Comparison of ENCODE assay signal across 8 cellular contexts in genomic region chr10:103918053-103918846, GRCh38. TPM values are rescaled to one million over a fixed set of nuclear protein-coding genes. Genes with fewer than 3 reads are reported as not detected.
DNase-seq lines count a peak whose midpoint lies in the region; ATAC-seq and TF ChIP-seq lines count a peak whose summit lies in the region.

Gene STN1 (minus strand): TSS chr10:103918184. CDS start chr10:103917594, 590 bp downstream.

- peak within 1 kb of the TSS; percentile 95 for H3K56ac ChIP-seq in IMR-90 (ENCODE audit: extremely low read depth, insufficient read depth, low read length)

- H3K36me3 ChIP-seq in IMR-90 (ENCODE audit: control insufficient read depth, insufficient read depth, low read length): no peaks in the 10 kb centered on the region

- in situ Hi-C loops in IMR-90 (cut with MboI; ENCODE audit: low sequenced_read_pairs): no loop called here

- peak within 1 kb of the TSS; percentile 92 for H3K4ac ChIP-seq in IMR-90 (ENCODE audit: low read depth, low read length)

- dilution Hi-C loops in IMR-90 (cut with HindIII; ENCODE audit: low sequenced_read_pairs, unreplicated experiment): no loop called here

- no peaks in the 10 kb centered on the region for H3K9me3 ChIP-seq in IMR-90 (ENCODE audit: control insufficient read depth, insufficient read depth, low read length)

- WGBS in IMR-90 (ENCODE audit: extremely low coverage in 2 of 2, insufficient read length in 1 of 2), 2 experiments: 0% methylated on average over 4 of the region's 53 CpGs; no CpG with 5 or more reads in 1 of the 2 experiments

- H2BK120ac ChIP-seq in IMR-90 (ENCODE audit: low read depth, low read length): peak within 1 kb of the TSS; percentile 53

- H4K20me1 ChIP-seq in IMR-90 (ENCODE audit: insufficient read depth, low read length): no peaks in the 10 kb centered on the region

- ATAC-seq in GM21528 (IDR thresholded peaks at IDR 0.05; ENCODE audit: low FRiP score, unreplicated experiment): peak; percentile 94
- peak; percentile 97 for ATAC-seq in IMR-90 (ENCODE audit: low read depth)

- peak within 1 kb of the TSS; percentile 73 for H3K23ac ChIP-seq in IMR-90 (ENCODE audit: low read depth, low read length)

- H4K8ac ChIP-seq in IMR-90 (ENCODE audit: low read depth in 2 of 2, low read length in 2 of 2): peak within 1 kb of the TSS; percentile 91 to 92

- H2AK5ac ChIP-seq in IMR-90 (ENCODE audit: low read depth, low read length): peak within 1 kb of the TSS; percentile 86

- peak within 1 kb of the TSS; percentile 93 for H2AFZ ChIP-seq in IMR-90 (replicated peaks; ENCODE audit: low read length, poor library complexity)

- CTCF ChIA-PET in IMR-90 (lab: Yijun Ruan, JAX): no interaction called here

- peak within 1 kb of the TSS; percentile 38; the same call in 2 of the 3 replicates for H2BK15ac ChIP-seq in IMR-90 (ENCODE audit: low read depth, low read length)

- peak within 1 kb of the TSS; percentile 92 for H2BK5ac ChIP-seq in IMR-90 (ENCODE audit: low read depth, low read length, poor library complexity, severe bottlenecking)

- TF ChIP-seq CTCF in IMR-90 (conservative IDR thresholded peaks at IDR 0.05; ENCODE audit: low read depth, low read length): 0 out of 2 replicates have a peak, but pooled peaks have one; percentile 13

- peak within 1 kb of the TSS; percentile 91 for H3K18ac ChIP-seq in IMR-90 (ENCODE audit: low read depth, low read length)

- peaks cover 6% of the 10 kb centered on the region for H3K4me1 ChIP-seq in IMR-90 (ENCODE audit: control insufficient read depth, insufficient read depth, low read length)

- DNase-seq in DMS 273 treated with DMSO at 0.1 percent for 48 hours (lab: John Stamatoyannopoulos, UW): peak; percentile 93
- peak; percentile 96 for DNase-seq in IMR-90
- DNase-seq in OCI-M1 (lab: John Stamatoyannopoulos, UW): peak; percentile 99
- peak; percentile 86 for DNase-seq in activated T-cell treated with anti-CD3 and anti-CD28 coated beads for 4 hours
- DNase-seq in epithelial cell of prostate (ENCODE audit: low read depth, low spot score): peak; percentile 79
- peak; percentile 97 for DNase-seq in mucosa of gallbladder (ENCODE audit: low spot score)
- DNase-seq in stimulated activated CD8-positive, alpha-beta memory T cell treated with anti-CD3 and anti-CD28 coated beads, Interleukin-4, amount 100 ng/mL, for 4 hours (ENCODE audit: low read depth in 2 of 2, low spot score in 1 of 2): peak; percentile 85 to 94

- peak within 1 kb of the TSS; percentile 78 for H4K91ac ChIP-seq in IMR-90 (ENCODE audit: insufficient read depth, low read depth, low read length)

- H3K14ac ChIP-seq in IMR-90 (replicated peaks; ENCODE audit: low read depth, low read length): peak within 1 kb of the TSS; percentile 80

- H3K4me2 ChIP-seq in IMR-90 (ENCODE audit: low read depth, low read length): peak within 1 kb of the TSS; percentile 95

- no TSS peak for BruUV-seq in IMR-90 (replicated peaks; lab: Mats Ljungman, UMichigan)

- peaks cover 19 to 26% of the 10 kb centered on the region in 2 experiments for H3K79me1 ChIP-seq in IMR-90 (ENCODE audit: low read depth in 1 of 2, low read length in 2 of 2)

- H3K27me3 ChIP-seq in IMR-90 (ENCODE audit: control insufficient read depth, insufficient read depth, low read length): no peaks in the 10 kb centered on the region

- no peak for TF ChIP-seq RAD21 in IMR-90 (IDR thresholded peaks at IDR 0.05; ENCODE audit: low read length)

- POLR2A ChIA-PET in IMR-90 (lab: Charles Lee; ENCODE audit: unreplicated experiment): interaction anchor here (0.6 kb wide), 1 partner anchor 1314 kb away, joined by 3 read pairs; no protein-coding TSS in a partner anchor

- H2AK9ac ChIP-seq in IMR-90 (replicated peaks; ENCODE audit: low read depth, low read length, poor library complexity): peak within 1 kb of the TSS; percentile 95

- 0 out of 2 replicates have a peak, but pooled peaks cover 4% of the 10 kb centered on the region for H3K9me1 ChIP-seq in IMR-90 (ENCODE audit: insufficient read depth, low read length)

- peak within 1 kb of the TSS; percentile 96 for H3K27ac ChIP-seq in IMR-90 (ENCODE audit: insufficient read depth, low read length)
- H3K27ac ChIP-seq in epithelial cell of prostate: peak within 1 kb of the TSS; percentile 88

- H3K9ac ChIP-seq in IMR-90 (ENCODE audit: low read depth, low read length): peak within 1 kb of the TSS; percentile 94

- peak; percentile 85 for TF ChIP-seq POLR2A in IMR-90 (IDR thresholded peaks at IDR 0.05; ENCODE audit: low read depth, low read length)

- intact Hi-C loops in IMR-90 (cut with micrococcal nuclease): loop anchor here (5.0 kb wide), 1 partner anchor 49 kb away; the partner anchor contains the start of gene SLK

- peak within 1 kb of the TSS; percentile 88 for H3K4me3 ChIP-seq in IMR-90 (ENCODE audit: insufficient read depth, low read depth, low read length)

- H4K5ac ChIP-seq in IMR-90 (ENCODE audit: low read depth, low read length): peak within 1 kb of the TSS; percentile 97

- H2BK20ac ChIP-seq in IMR-90 (ENCODE audit: low read depth, low read length): peak within 1 kb of the TSS; percentile 2; the same call in 1 of the 2 replicates

TF ChIP-seq in IMR-90, 13 proteins besides CTCF, POLR2A, EP300 and RAD21:
- TF ChIP-seq MAZ (IDR thresholded peaks at IDR 0.05; ENCODE audit: borderline replicate concordance, low read depth, low read length) (peak; percentile 61; the same call in 1 of the 2 replicates), MXI1 (IDR thresholded peaks at IDR 0.05; ENCODE audit: borderline replicate concordance, low read depth, low read length) (no peak), FOS (IDR thresholded peaks at IDR 0.05; ENCODE audit: low read depth, low read length) (no peak)

RNA-seq across cellular contexts. Expression of gene STN1, which starts in this region (rescaled TPM):
- 28.6 and 32.3 TPM in 2 replicates for total RNA-seq in IMR-90 (2012; rRNA removed)
- polyA plus RNA-seq in IMR-90 (2012; rRNA removed): 14.3 and 17.8 TPM in 2 replicates
- polyA plus RNA-seq in IMR-90 (2012; cell fraction: cytosol; rRNA removed): 7.2 and 13.7 TPM in 2 replicates
- polyA plus RNA-seq in IMR-90 (2012; cell fraction: nucleus; rRNA removed; ENCODE audit: low replicate concordance): 1.8 and 8.6 TPM in 2 replicates
- 29.2 TPM for total RNA-seq in mucosa of gallbladder

Comparison
In these comparisons a context has a peak if more than half of its experiments do, and no peak if none do; other contexts are left out.
1. Peak in every context shown above with its lines: DNase-seq, ATAC-seq, H3K4me3 ChIP-seq and H3K27ac ChIP-seq.